Comparison of ENCODE assay signal across 13 cellular contexts in the genomic region with DNA sequence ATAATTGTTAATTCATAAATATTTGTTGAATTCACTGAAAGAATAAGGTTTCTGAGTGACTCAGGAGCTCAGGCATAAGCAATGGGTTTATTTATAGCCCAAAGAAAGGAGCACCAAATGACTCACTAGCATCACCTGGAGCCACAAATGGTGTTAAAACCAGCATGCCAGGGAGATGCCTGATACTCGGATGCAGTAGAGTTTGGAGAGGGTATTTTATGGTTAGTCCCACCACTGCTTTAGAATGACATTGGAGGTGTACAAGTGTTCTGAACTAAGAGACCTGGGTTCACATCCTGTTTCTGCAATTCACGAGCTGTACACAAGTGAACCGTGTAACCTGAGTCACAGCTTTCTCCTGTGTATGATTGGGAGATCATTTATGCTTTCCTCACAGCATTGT. TPM values are rescaled to one million over a fixed set of nuclear protein-coding genes. Genes with fewer than 3 reads are reported as not detected.
A peak's percentile ranks its signal among the peaks of the same experiment; 100 is the strongest.
DNase-seq lines count a peak whose midpoint lies in the region; ATAC-seq, FAIRE-seq and TF ChIP-seq lines count a peak whose summit lies in the region.
"Had no signal": no experiment of that assay in that cellular context is flagged by ENCODE, and none has a peak within 500 bp of the region (broad histone marks: within the 10 kb centered on the region; RNA-seq: fewer than 3 reads in every experiment).

No MANE protein-coding gene starts in this region.

- H3K4me1 ChIP-seq in endodermal cell (ENCODE audit: control insufficient read depth, insufficient read depth, low read length): no peaks in the 10 kb centered on the region

- no peaks in the 10 kb centered on the region for H3K27me3 ChIP-seq in endodermal cell (ENCODE audit: control insufficient read depth, insufficient read depth, low read length, poor library complexity, severe bottlenecking)

- no peaks in the 10 kb centered on the region for H3K9me3 Mint-ChIP-seq in endodermal cell
- H3K9me3 Mint-ChIP-seq: dendritic cell treated with granulocyte-macrophage colony-stimulating factor and Interleukin-4, amounts not matched to agents 40 ng/mL and 50 ng/mL, for 4 days had no signal

- TF ChIP-seq CTCF in endodermal cell (conservative IDR thresholded peaks at IDR 0.05): peak; percentile 19

- H3K4me1 Mint-ChIP-seq in endodermal cell: peaks cover 2% of the 10 kb centered on the region

- DNase-seq in GM19239 (ENCODE audit: insufficient read length, low spot score): no peak
- no peak for DNase-seq in endodermal cell
- DNase-seq in NCI-H345 (lab: John Stamatoyannopoulos, UW): no peak
- no peak for DNase-seq in COLO668 (lab: John Stamatoyannopoulos, UW; ENCODE audit: unreplicated experiment)
- DNase-seq in OCI-M1 (lab: John Stamatoyannopoulos, UW): no peak
- DNase-seq in SHP77 (lab: John Stamatoyannopoulos, UW): no peak
- DNase-seq: DMS 273 treated with DMSO at 0.1 percent for 48 hours, heart left ventricle, midbrain, NCI-H1105 treated with DMSO at 0.1 percent for 48 hours had no signal

- ATAC-seq in GM18499 (IDR thresholded peaks at IDR 0.05; ENCODE audit: insufficient read depth, unreplicated experiment) (peak; percentile 43), HG02981 (IDR thresholded peaks at IDR 0.05; ENCODE audit: unreplicated experiment) (peak; percentile 62)
- ATAC-seq: heart left ventricle had no signal

- H3K27ac Mint-ChIP-seq in endodermal cell: no peak overlapping the region
- H3K27ac Mint-ChIP-seq: dendritic cell treated with granulocyte-macrophage colony-stimulating factor and Interleukin-4, amounts not matched to agents 40 ng/mL and 50 ng/mL, for 4 days had no signal

- H3K4me3 ChIP-seq in endodermal cell (ENCODE audit: low read length): no peak overlapping the region
- H3K4me3 ChIP-seq: heart left ventricle had no signal

- no peak overlapping the region for H3K4me3 Mint-ChIP-seq in endodermal cell
- H3K4me3 Mint-ChIP-seq: dendritic cell treated with granulocyte-macrophage colony-stimulating factor and Interleukin-4, amounts not matched to agents 40 ng/mL and 50 ng/mL, for 4 days had no signal

- H3K27me3 Mint-ChIP-seq in endodermal cell (ENCODE audit: insufficient read depth): no peaks in the 10 kb centered on the region
- H3K27me3 Mint-ChIP-seq: dendritic cell treated with granulocyte-macrophage colony-stimulating factor and Interleukin-4, amounts not matched to agents 40 ng/mL and 50 ng/mL, for 4 days had no signal

- WGBS in endodermal cell (ENCODE audit: insufficient coverage in 1 of 2, insufficient read length in 1 of 2), 2 experiments: 73 to 90% methylated on average over 2 to 3 of the region's 3 CpGs

- peak; percentile 67 for FAIRE-seq in GM19239 (lab: Jason Lieb, UNC)

- no peak overlapping the region for H3K27ac ChIP-seq in endodermal cell (ENCODE audit: low read depth, low read length)
- H3K27ac ChIP-seq: heart left ventricle had no signal

- H3K9ac ChIP-seq in endodermal cell (ENCODE audit: extremely low read depth, low read length, poor library complexity, severe bottlenecking): no peak overlapping the region

- H3K9me3 ChIP-seq in endodermal cell (ENCODE audit: control insufficient read depth, low read length): no peaks in the 10 kb centered on the region
- H3K9me3 ChIP-seq: heart left ventricle had no signal

- H3K36me3 ChIP-seq in endodermal cell (ENCODE audit: control insufficient read depth, insufficient read depth, low read length): no peaks in the 10 kb centered on the region
- H3K36me3 ChIP-seq: heart left ventricle had no signal

- H3K36me3 Mint-ChIP-seq in endodermal cell (ENCODE audit: low read depth): no peaks in the 10 kb centered on the region

RNA-seq across cellular contexts. Expression of a gene that starts 25.2 kb away (rescaled TPM):
- total RNA-seq in endodermal cell: 1 to 10 TPM in 1 of 2 donors, not detected in 1; 1.7 TPM
- not detected for polyA plus RNA-seq in endodermal cell (2013, experiment 1 of 2)
- not detected for polyA plus RNA-seq in endodermal cell (2013, experiment 2 of 2)
